ENCODE assay signal across 8 cellular contexts in the genomic region with DNA sequence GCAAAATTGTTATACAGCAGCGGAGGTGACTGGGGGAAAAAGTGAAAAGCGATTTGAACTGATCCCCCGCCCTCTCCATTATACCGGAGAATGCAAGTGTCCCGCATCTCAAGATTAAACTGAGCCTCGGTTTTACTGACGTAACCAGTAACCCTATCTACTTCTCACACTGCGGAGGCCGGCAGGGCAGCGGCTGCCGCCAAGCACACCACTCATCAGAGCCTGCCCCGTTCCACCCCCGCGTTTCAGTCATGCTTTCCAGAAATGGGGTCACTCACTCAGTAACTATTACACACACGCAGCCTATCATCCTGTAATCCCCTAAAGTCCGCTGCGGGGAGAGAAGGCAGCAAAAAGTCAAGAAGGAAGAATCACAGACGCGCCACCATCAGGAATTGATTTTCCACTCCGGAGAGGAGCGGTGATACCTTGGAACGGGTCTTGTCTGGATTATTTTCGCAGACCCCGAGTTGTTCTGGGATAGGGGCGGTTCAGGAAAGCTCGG. TPM values are rescaled to one million over a fixed set of nuclear protein-coding genes. Genes with fewer than 3 reads are reported as not detected.
DNase-seq lines count a peak whose midpoint lies in the region; ATAC-seq and TF ChIP-seq lines count a peak whose summit lies in the region.

No MANE protein-coding gene starts in this region.

- DNase-seq in EL, result peak; percentile 77
- DNase-seq in MM.1S, result peak; percentile 56
- DNase-seq in WTC11 (ENCODE audit: low spot score), result peak; percentile 12
- DNase-seq in central memory CD8-positive, alpha-beta T cell (ENCODE audit: low spot score in 2 of 2), result peak; percentile 17 to 18
- DNase-seq in left colon, result peak; percentile 58 to 62
- peak; percentile 70 for DNase-seq in stimulated activated CD4-positive, alpha-beta T cell treated with anti-CD3 and anti-CD28 coated beads, Interleukin-2, amount 100 ng/mL, for 4 hours (ENCODE audit: low read depth)
- DNase-seq in cerebellar nuclear complex (lab: John Stamatoyannopoulos, UW), result no peak

- no peaks in the 10 kb centered on the region for H3K36me3 Mint-ChIP-seq in WTC11
- peaks cover 8% of the 10 kb centered on the region for H3K36me3 Mint-ChIP-seq in central memory CD8-positive, alpha-beta T cell (ENCODE audit: insufficient read depth)

- peak overlapping the region; percentile 70 for H3K4me2 ChIP-seq in MM.1S (ENCODE audit: low read depth, low read length)

- intact Hi-C loops in left colon (cut with DNase I, micrococcal nuclease), result loop anchor here in 1 of 2 donors (10.0 kb wide), 1 partner anchor 110 kb away; no protein-coding TSS in a partner anchor

- H3K27me3 Mint-ChIP-seq in WTC11 (ENCODE audit: low read depth), result peaks cover 24% of the 10 kb centered on the region
- no peaks in the 10 kb centered on the region for H3K27me3 Mint-ChIP-seq in central memory CD8-positive, alpha-beta T cell

- no peaks in the 10 kb centered on the region for H3K36me3 ChIP-seq in MM.1S (replicated peaks; ENCODE audit: insufficient read depth, low read length)

- no peaks in the 10 kb centered on the region for H4K20me1 ChIP-seq in MM.1S (ENCODE audit: insufficient read depth, low read length)

- H3K4me1 ChIP-seq in MM.1S (ENCODE audit: low read length), result peaks cover 13% of the 10 kb centered on the region; the same call in 1 of the 2 replicates

- peak overlapping the region; percentile 63 for H3K4me3 ChIP-seq in MM.1S (ENCODE audit: low read length)

- peak overlapping the region; percentile 68 for H3K9ac ChIP-seq in MM.1S (ENCODE audit: low read length)

- peak overlapping the region; percentile 28; the same call in 1 of the 2 replicates for H3K27ac ChIP-seq in MM.1S (ENCODE audit: low read length)

- H3K9me2 ChIP-seq in MM.1S (replicated peaks; ENCODE audit: insufficient read depth, low read length), result no peaks in the 10 kb centered on the region

- ATAC-seq in GM21825 (IDR thresholded peaks at IDR 0.05; ENCODE audit: unreplicated experiment) (peak; percentile 32), WTC11 (0 out of 2 replicates have a peak, but pooled peaks have one; percentile 11), left colon (peak; percentile 35)
- ATAC-seq in central memory CD8-positive, alpha-beta T cell (replicated peaks; ENCODE audit: extremely low read depth, poor library complexity, severe bottlenecking), result peak; percentile 31

- H3K9me3 Mint-ChIP-seq in WTC11, result no peaks in the 10 kb centered on the region
- no peaks in the 10 kb centered on the region for H3K9me3 Mint-ChIP-seq in central memory CD8-positive, alpha-beta T cell

- no peak for TF ChIP-seq CTCF in MM.1S (IDR thresholded peaks at IDR 0.05; ENCODE audit: low read length)
- no peak for TF ChIP-seq CTCF in WTC11 (IDR thresholded peaks at IDR 0.05)

- no peaks in the 10 kb centered on the region for H3K9me3 ChIP-seq in MM.1S (replicated peaks; ENCODE audit: insufficient read depth, low read length)

- H3K4me1 Mint-ChIP-seq in WTC11, result peaks cover 19% of the 10 kb centered on the region
- peaks cover 24% of the 10 kb centered on the region for H3K4me1 Mint-ChIP-seq in central memory CD8-positive, alpha-beta T cell

- POLR2A ChIA-PET in WTC11 (lab: Charles Lee), result no interaction called here

- peak overlapping the region; percentile 93 for H3K4me3 Mint-ChIP-seq in WTC11
- peak overlapping the region; percentile 97 for H3K4me3 Mint-ChIP-seq in central memory CD8-positive, alpha-beta T cell

- CTCF ChIA-PET in WTC11 (lab: Charles Lee), result no interaction called here

- H2AFZ ChIP-seq in MM.1S (ENCODE audit: low read length), result no peak overlapping the region

- H3K79me2 ChIP-seq in MM.1S (ENCODE audit: low read length), result peaks cover 56% of the 10 kb centered on the region

- no peaks in the 10 kb centered on the region for H3K27me3 ChIP-seq in MM.1S (replicated peaks; ENCODE audit: insufficient read depth, low read length)

- H3F3A ChIP-seq in MM.1S (ENCODE audit: insufficient read depth, low read length), result peaks cover 3% of the 10 kb centered on the region

- peak overlapping the region; percentile 69 for H3K27ac Mint-ChIP-seq in WTC11
- H3K27ac Mint-ChIP-seq in central memory CD8-positive, alpha-beta T cell (ENCODE audit: low read depth), result peak overlapping the region; percentile 97

TF ChIP-seq in WTC11, 78 proteins besides CTCF, POLR2A, EP300 and RAD21:
- TF ChIP-seq FOXK1 (CRISPR knock-in tag; IDR thresholded peaks at IDR 0.05) (no peak), HMGXB4 (CRISPR knock-in tag; IDR thresholded peaks at IDR 0.05) (no peak), GABPB1 (CRISPR knock-in tag; IDR thresholded peaks at IDR 0.05) (0 out of 2 replicates have a peak, but pooled peaks have one; percentile 32), PRRX2 (CRISPR knock-in tag; IDR thresholded peaks at IDR 0.05) (no peak), ZNF121 (CRISPR knock-in tag; IDR thresholded peaks at IDR 0.05) (no peak)

RNA-seq across cellular contexts. Expression of gene RPS6KA3, which starts 1.4 kb away (rescaled TPM):
- total RNA-seq in WTC11 (2021) (13.7 to 14.6 TPM (median 13.9 TPM) in 3 replicates), left colon (10 to 100 TPM; 88.6 to 93.7 TPM)

Comparison
In these comparisons a context has a peak if more than half of its experiments do, and no peak if none do; other contexts are left out.
1. DNase-seq: peak in EL (single experiment), MM.1S (single experiment), WTC11 (single experiment), central memory CD8-positive, alpha-beta T cell (2 of 2), left colon (2 of 2) and stimulated activated CD4-positive, alpha-beta T cell treated with anti-CD3 and anti-CD28 coated beads, Interleukin-2, amount 100 ng/mL, for 4 hours (single experiment); none in cerebellar nuclear complex (0 of 2).
2. Peak in every context shown above with its lines, with median percentiles within 50 percentile points of each other: ATAC-seq.